Comparison of ENCODE assay signal across 12 cellular contexts in genomic region chr19:5534787-5535586, GRCh38. TPM values are rescaled to one million over a fixed set of nuclear protein-coding genes. Genes with fewer than 3 reads are reported as not detected.
DNase-seq lines count a peak whose midpoint lies in the region; ATAC-seq and TF ChIP-seq lines count a peak whose summit lies in the region.
"Had no signal": no experiment of that assay in that cellular context is flagged by ENCODE, and none has a peak within 500 bp of the region (broad histone marks: within the 10 kb centered on the region; RNA-seq: fewer than 3 reads in every experiment).

No MANE protein-coding gene starts in this region.

- H3K4me3 ChIP-seq in NB4 (ENCODE audit: low read depth, low read length) (no peak overlapping the region), choroid plexus epithelial cell (ENCODE audit: low read depth, low read length) (no peak overlapping the region)

- peak; percentile 60 for DNase-seq in activated CD8-positive, alpha-beta memory T cell treated with anti-CD3 and anti-CD28 coated beads for 24 hours
- no peak for DNase-seq in activated CD8-positive, alpha-beta memory T cell treated with anti-CD3 and anti-CD28 coated beads, Interleukin-2, amount 10 ng/mL, durations not matched to agents 7 days and 5 days
- peak; percentile 28 for DNase-seq in NB4 (ENCODE audit: low read depth)
- DNase-seq in choroid plexus epithelial cell (ENCODE audit: low read depth) = peak; percentile 12
- peak; percentile 17 to 34 for DNase-seq in stimulated activated CD4-positive, alpha-beta T cell treated with anti-CD3 and anti-CD28 coated beads, Interleukin-2, amount 100 ng/mL, for 48 hours
- DNase-seq: CD4-positive, alpha-beta memory T cell; T-helper 1 cell had no signal

- CTCF ChIA-PET in activated CD8-positive, alpha-beta memory T cell treated with anti-CD3 and anti-CD28 coated beads, Interleukin-2, amount 10 ng/mL, durations not matched to agents 7 days and 5 days (lab: Charles Lee) = no interaction called here

- H3K36me3 Mint-ChIP-seq in activated CD8-positive, alpha-beta memory T cell treated with anti-CD3 and anti-CD28 coated beads, Interleukin-2, amount 10 ng/mL, durations not matched to agents 7 days and 5 days = peaks cover 5% of the 10 kb centered on the region

- peak; percentile 52 for TF ChIP-seq CTCF in NB4 (IDR thresholded peaks at IDR 0.05; ENCODE audit: low read depth, low read length)
- TF ChIP-seq CTCF in choroid plexus epithelial cell (conservative IDR thresholded peaks at IDR 0.05; ENCODE audit: low read depth, low read length) = peak; percentile 67

- no peaks in the 10 kb centered on the region for H3K4me1 Mint-ChIP-seq in activated CD8-positive, alpha-beta memory T cell treated with anti-CD3 and anti-CD28 coated beads, Interleukin-2, amount 10 ng/mL, durations not matched to agents 7 days and 5 days
- H3K4me1 Mint-ChIP-seq: CD4-positive, alpha-beta memory T cell had no signal

- no peak for TF ChIP-seq POLR2A in NB4 (IDR thresholded peaks at IDR 0.05; ENCODE audit: extremely low read depth, insufficient read length)

- peaks cover 7% of the 10 kb centered on the region for H3K27me3 Mint-ChIP-seq in activated CD8-positive, alpha-beta memory T cell treated with anti-CD3 and anti-CD28 coated beads, Interleukin-2, amount 10 ng/mL, durations not matched to agents 7 days and 5 days

- no peak overlapping the region for H3K27ac Mint-ChIP-seq in activated CD8-positive, alpha-beta memory T cell treated with anti-CD3 and anti-CD28 coated beads, Interleukin-2, amount 10 ng/mL, durations not matched to agents 7 days and 5 days
- H3K27ac Mint-ChIP-seq: dendritic cell treated with granulocyte-macrophage colony-stimulating factor and Interleukin-4, amounts not matched to agents 40 ng/mL and 50 ng/mL, for 4 days; mesothelial cell of epicardium had no signal

- H3K4me3 Mint-ChIP-seq in activated CD8-positive, alpha-beta memory T cell treated with anti-CD3 and anti-CD28 coated beads, Interleukin-2, amount 10 ng/mL, durations not matched to agents 7 days and 5 days = no peak overlapping the region
- H3K4me3 Mint-ChIP-seq: dendritic cell treated with granulocyte-macrophage colony-stimulating factor and Interleukin-4, amounts not matched to agents 40 ng/mL and 50 ng/mL, for 4 days; mesothelial cell of epicardium had no signal

- ATAC-seq in activated CD8-positive, alpha-beta memory T cell treated with anti-CD3 and anti-CD28 coated beads, Interleukin-2, amount 10 ng/mL, durations not matched to agents 7 days and 5 days = no peak
- ATAC-seq in GM18867 (IDR thresholded peaks at IDR 0.05; ENCODE audit: unreplicated experiment) = no peak
- ATAC-seq in GM18873 (IDR thresholded peaks at IDR 0.05; ENCODE audit: low FRiP score, unreplicated experiment) = no peak
- no peak for ATAC-seq in GM19023 (IDR thresholded peaks at IDR 0.05; ENCODE audit: unreplicated experiment)

- peaks cover 13% of the 10 kb centered on the region for H3K9me3 Mint-ChIP-seq in activated CD8-positive, alpha-beta memory T cell treated with anti-CD3 and anti-CD28 coated beads, Interleukin-2, amount 10 ng/mL, durations not matched to agents 7 days and 5 days (ENCODE audit: low read depth)

RNA-seq across cellular contexts. Expression of gene TINCR, which starts 32.8 kb away (rescaled TPM):
- total RNA-seq in activated CD8-positive, alpha-beta memory T cell treated with anti-CD3 and anti-CD28 coated beads, Interleukin-2, amount 10 ng/mL, durations not matched to agents 7 days and 5 days = under 1 TPM; 0.28 to 0.79 TPM
